ENCODE assay signal across 11 cellular contexts in the genomic region with DNA sequence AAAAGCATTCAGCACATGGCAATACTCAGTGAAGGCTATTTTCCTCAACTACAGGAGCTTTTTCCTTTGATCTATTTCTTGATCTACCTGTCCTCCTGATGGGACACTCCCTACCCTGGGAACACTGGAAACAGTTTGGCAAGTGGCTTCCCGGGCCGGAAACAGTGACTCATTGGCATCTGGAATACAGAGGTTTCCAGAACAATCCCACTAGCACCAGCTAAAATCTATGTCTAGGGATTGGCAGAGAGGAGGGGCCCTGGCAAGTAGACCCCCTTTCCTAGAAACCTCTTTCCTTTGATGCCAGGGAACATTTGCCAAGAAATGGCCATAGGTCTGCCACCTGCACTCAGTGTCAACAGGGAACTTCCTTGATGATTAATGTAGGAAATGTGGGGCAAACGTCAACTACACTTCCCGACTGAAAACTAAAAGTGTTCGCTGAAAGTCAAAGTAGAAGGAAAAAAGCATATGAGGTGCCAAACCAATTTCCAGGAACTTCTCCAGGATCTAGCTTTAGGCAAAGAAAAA. TPM values are rescaled to one million over a fixed set of nuclear protein-coding genes. Genes with fewer than 3 reads are reported as not detected.
DNase-seq lines count a peak whose midpoint lies in the region; ATAC-seq, FAIRE-seq and TF ChIP-seq lines count a peak whose summit lies in the region.
"Had no signal": no experiment of that assay in that cellular context is flagged by ENCODE, and none has a peak within 500 bp of the region (broad histone marks: within the 10 kb centered on the region; RNA-seq: fewer than 3 reads in every experiment).

No MANE protein-coding gene starts in this region.

- H3K27ac ChIP-seq in endothelial cell of umbilical vein (ENCODE audit: insufficient read depth, low read depth, low read length): peak overlapping the region; percentile 50

- H2AFZ ChIP-seq in endothelial cell of umbilical vein (ENCODE audit: low read depth, low read length): no peak overlapping the region

- CTCF ChIA-PET in endothelial cell of umbilical vein (lab: Charles Lee): no interaction called here

- intact Hi-C loops in endothelial cell of umbilical vein (cut with micrococcal nuclease): loop anchor here (2.0 kb wide), 1 partner anchor 389 kb away; no protein-coding TSS in a partner anchor

- peak overlapping the region; percentile 2 for H3K9ac ChIP-seq in endothelial cell of umbilical vein (replicated peaks; ENCODE audit: extremely low read depth, insufficient read depth, low read length)

- peaks cover 25% of the 10 kb centered on the region for H3K4me1 ChIP-seq in endothelial cell of umbilical vein (ENCODE audit: control insufficient read depth, extremely low read depth, insufficient read depth, low read length)

- H3K9me3 ChIP-seq in endothelial cell of umbilical vein (replicated peaks; ENCODE audit: control insufficient read depth, insufficient read depth, low read length): no peaks in the 10 kb centered on the region

- peak; percentile 20 for DNase-seq in AG08396 (ENCODE audit: low spot score)
- peak; percentile 63 for DNase-seq in M059J (ENCODE audit: low read depth)
- peak; percentile 79 for DNase-seq in endothelial cell of umbilical vein (ENCODE audit: low read depth, low spot score)
- no peak for DNase-seq in osteocyte (ENCODE audit: extremely low spot score, unreplicated experiment)
- no peak for DNase-seq in activated naive CD4-positive, alpha-beta T cell treated with anti-CD3 and anti-CD28 coated beads, Interleukin-2, amount 50 U/mL, for 16 hours
- no peak for DNase-seq in DMS 273 (lab: John Stamatoyannopoulos, UW; ENCODE audit: unreplicated experiment)
- DNase-seq: activated CD8-positive, alpha-beta memory T cell treated with anti-CD3 and anti-CD28 coated beads, Interleukin-2, amount 50 U/mL, for 4 hours; NCI-H2081; stimulated activated CD4-positive, alpha-beta T cell treated with anti-CD3 and anti-CD28 coated beads, Interleukin-4, amount 100 ng/mL, for 24 hours had no signal

- H3K9me1 ChIP-seq in endothelial cell of umbilical vein (replicated peaks; ENCODE audit: control insufficient read depth, extremely low read depth, insufficient read depth, low read length): no peaks in the 10 kb centered on the region

- peak overlapping the region; percentile 51 for H3K4me2 ChIP-seq in endothelial cell of umbilical vein (ENCODE audit: insufficient read depth, low read length)

- no peaks in the 10 kb centered on the region for H3K27me3 ChIP-seq in endothelial cell of umbilical vein (ENCODE audit: control insufficient read depth in 2 of 2, insufficient read depth in 2 of 2, low read length in 2 of 2)

- H3K4me3 Mint-ChIP-seq in osteocyte (ENCODE audit: unreplicated experiment): peak overlapping the region; percentile 77

- BruUV-seq in endothelial cell of umbilical vein (replicated peaks; lab: Mats Ljungman, UMichigan): no TSS peak

- peak; percentile 84 for FAIRE-seq in endothelial cell of umbilical vein (lab: Jason Lieb, UNC)

- no peak for ATAC-seq in GM19455 (IDR thresholded peaks at IDR 0.05; ENCODE audit: unreplicated experiment)
- no peak for ATAC-seq in GM21786 (IDR thresholded peaks at IDR 0.05; ENCODE audit: unreplicated experiment)

- no peaks in the 10 kb centered on the region for H3K36me3 ChIP-seq in endothelial cell of umbilical vein (ENCODE audit: control insufficient read depth in 2 of 2, extremely low read depth in 1 of 2, insufficient read depth in 2 of 2, low read length in 2 of 2)

- dilution Hi-C loops in endothelial cell of umbilical vein (cut with MboI; ENCODE audit: extremely low pct_ligation_motif_present, low sequenced_read_pairs): no loop called here

- H3K36me3 Mint-ChIP-seq in osteocyte (ENCODE audit: unreplicated experiment): no peaks in the 10 kb centered on the region

- H3K9me3 Mint-ChIP-seq in osteocyte (ENCODE audit: unreplicated experiment): no peaks in the 10 kb centered on the region

- POLR2A ChIA-PET in endothelial cell of umbilical vein (lab: Charles Lee): interaction anchor here (0.6 kb wide), 1 partner anchor 39 kb away, joined by 3 read pairs; no protein-coding TSS in a partner anchor

- no peak for TF ChIP-seq POLR2A in endothelial cell of umbilical vein (IDR thresholded peaks at IDR 0.05; ENCODE audit: low read depth, low read length)

- H3K79me2 ChIP-seq in endothelial cell of umbilical vein (ENCODE audit: control insufficient read depth, insufficient read depth, low read length): peaks cover 9% of the 10 kb centered on the region

- no peaks in the 10 kb centered on the region for H4K20me1 ChIP-seq in endothelial cell of umbilical vein (replicated peaks; ENCODE audit: control insufficient read depth, extremely low read depth, insufficient read depth, low read length)

- peak overlapping the region; percentile 97 for H3K27ac Mint-ChIP-seq in osteocyte (ENCODE audit: unreplicated experiment)

- peak overlapping the region; percentile 8 to 59 (median 57) for H3K4me3 ChIP-seq in endothelial cell of umbilical vein (replicated peaks in 1 of 3; ENCODE audit: insufficient read depth in 1 of 3, low read depth in 1 of 3, low read length in 3 of 3)

- no peaks in the 10 kb centered on the region for H3K27me3 Mint-ChIP-seq in osteocyte (ENCODE audit: unreplicated experiment)

- peaks cover 75% of the 10 kb centered on the region for H3K4me1 Mint-ChIP-seq in osteocyte (ENCODE audit: unreplicated experiment)

- TF ChIP-seq CTCF in endothelial cell of umbilical vein (IDR thresholded peaks at IDR 0.05; ENCODE audit: extremely low read depth in 1 of 2, insufficient read depth in 1 of 2, low read depth in 1 of 2, low read length in 2 of 2) (no peak), osteocyte (IDR thresholded peaks at IDR 0.05) (no peak)

TF ChIP-seq in endothelial cell of umbilical vein, 7 proteins besides CTCF, POLR2A, EP300 and RAD21:
- TF ChIP-seq JUN (IDR thresholded peaks at IDR 0.05; ENCODE audit: borderline replicate concordance, insufficient read depth, insufficient read length, low read depth) (peak; percentile 55), GATA2 (IDR thresholded peaks at IDR 0.05; ENCODE audit: insufficient read depth, insufficient read length, low read depth, low read length) (peak; percentile 56), FOS (IDR thresholded peaks at IDR 0.05; ENCODE audit: borderline replicate concordance, insufficient read depth, low read length) (peak; percentile 71), EZH2 (IDR thresholded peaks at IDR 0.05; ENCODE audit: borderline replicate concordance, low read depth, low read length, severe bottlenecking) (no peak), MYC (IDR thresholded peaks at IDR 0.05; ENCODE audit: low read depth, low read length) (no peak)
- TF ChIP-seq, protein P1, sequence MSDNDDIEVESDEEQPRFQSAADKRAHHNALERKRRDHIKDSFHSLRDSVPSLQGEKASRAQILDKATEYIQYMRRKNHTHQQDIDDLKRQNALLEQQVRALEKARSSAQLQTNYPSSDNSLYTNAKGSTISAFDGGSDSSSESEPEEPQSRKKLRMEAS (IDR thresholded peaks at IDR 0.05; ENCODE audit: insufficient read depth, insufficient read length): no peak
TF ChIP-seq in endothelial cell of umbilical vein: peak in this region for 3.

RNA-seq across cellular contexts. Expression of a gene that starts 30.4 kb away (rescaled TPM):
- 0.30 TPM in 1 of 2 replicates, not detected in the other for total RNA-seq in M059J (2014; rRNA removed; shearing (Covaris generic))
- 0.90 and 2.5 TPM in 2 replicates for total RNA-seq in endothelial cell of umbilical vein
- polyA plus RNA-seq in endothelial cell of umbilical vein: 0.80 and 1.3 TPM in 2 replicates
- 0.09 and 0.17 TPM in 2 replicates for polyA plus RNA-seq in endothelial cell of umbilical vein (2011; cell fraction: cytosol; rRNA removed)
- polyA plus RNA-seq in endothelial cell of umbilical vein (2011; cell fraction: nucleus; rRNA removed): 4.0 and 4.8 TPM in 2 replicates
- polyA plus RNA-seq in endothelial cell of umbilical vein (2012): 0.40 TPM in 1 of 2 replicates, not detected in the other
- polyA minus RNA-seq in endothelial cell of umbilical vein: 1.4 and 1.6 TPM in 2 replicates
- polyA minus RNA-seq in endothelial cell of umbilical vein (2011; cell fraction: cytosol; rRNA and poly(A)+ RNA removed): 2.2 TPM
- polyA minus RNA-seq in endothelial cell of umbilical vein (2011; cell fraction: nucleus; rRNA and poly(A)+ RNA removed): 0.63 and 2.9 TPM in 2 replicates
- 0.40 TPM in 1 of 2 replicates, not detected in the other for total RNA-seq in osteocyte

RNA-seq across cellular contexts. Expression of a gene that starts 34.2 kb away (rescaled TPM):
- 39.0 and 44.3 TPM in 2 replicates for total RNA-seq in M059J (2014; rRNA removed; shearing (Covaris generic))
- total RNA-seq in endothelial cell of umbilical vein (45.5 and 50.3 TPM in 2 replicates), osteocyte (23.5 and 26.3 TPM in 2 replicates)
- polyA plus RNA-seq in endothelial cell of umbilical vein: 41.2 and 41.7 TPM in 2 replicates
- 34.3 and 37.6 TPM in 2 replicates for polyA plus RNA-seq in endothelial cell of umbilical vein (2011; cell fraction: cytosol; rRNA removed)
- 27.5 and 30.8 TPM in 2 replicates for polyA plus RNA-seq in endothelial cell of umbilical vein (2011; cell fraction: nucleus; rRNA removed)
- polyA plus RNA-seq in endothelial cell of umbilical vein (2012): 19.8 and 22.2 TPM in 2 replicates
- polyA minus RNA-seq in endothelial cell of umbilical vein: 60.6 and 69.4 TPM in 2 replicates
- 49.2 TPM for polyA minus RNA-seq in endothelial cell of umbilical vein (2011; cell fraction: cytosol; rRNA and poly(A)+ RNA removed)
- 17.6 and 22.0 TPM in 2 replicates for polyA minus RNA-seq in endothelial cell of umbilical vein (2011; cell fraction: nucleus; rRNA and poly(A)+ RNA removed)

RNA-seq across cellular contexts. Expression of a gene that starts 49.6 kb away (rescaled TPM):
- 25.0 and 28.2 TPM in 2 replicates for total RNA-seq in M059J (2014; rRNA removed; shearing (Covaris generic))
- total RNA-seq in endothelial cell of umbilical vein: 37.4 and 46.5 TPM in 2 replicates
- 8.6 and 11.7 TPM in 2 replicates for polyA plus RNA-seq in endothelial cell of umbilical vein
- polyA plus RNA-seq in endothelial cell of umbilical vein (2011; cell fraction: cytosol; rRNA removed): 17.7 and 17.8 TPM in 2 replicates
- 19.2 and 21.9 TPM in 2 replicates for polyA plus RNA-seq in endothelial cell of umbilical vein (2011; cell fraction: nucleus; rRNA removed)
- 25.9 and 27.4 TPM in 2 replicates for polyA plus RNA-seq in endothelial cell of umbilical vein (2012)
- polyA minus RNA-seq in endothelial cell of umbilical vein: 28.3 and 30.6 TPM in 2 replicates
- 6.6 TPM for polyA minus RNA-seq in endothelial cell of umbilical vein (2011; cell fraction: cytosol; rRNA and poly(A)+ RNA removed)
- 7.5 and 10.8 TPM in 2 replicates for polyA minus RNA-seq in endothelial cell of umbilical vein (2011; cell fraction: nucleus; rRNA and poly(A)+ RNA removed)
- 38.5 and 39.0 TPM in 2 replicates for total RNA-seq in osteocyte

Comparison
In these comparisons a context has a peak if more than half of its experiments do, and no peak if none do; other contexts are left out.
1. DNase-seq: peak in AG08396 (single experiment), M059J (single experiment) and endothelial cell of umbilical vein (single experiment); none in osteocyte (single experiment), activated naive CD4-positive, alpha-beta T cell treated with anti-CD3 and anti-CD28 coated beads, Interleukin-2, amount 50 U/mL, for 16 hours (single experiment) and DMS 273 (single experiment).